1 cellular context compared by ENCODE assay signal in genomic region chr11:35340715-35341114, GRCh38.
TF ChIP-seq lines count a peak whose summit lies in the region.

No MANE protein-coding gene starts in this region.

TF ChIP-seq in HepG2, 621 proteins besides CTCF, POLR2A, EP300 and RAD21 (continued from another document and continues in another):
- TF ChIP-seq ZNF572 (CRISPR knock-in tag; IDR thresholded peaks at IDR 0.05) (no peak), BATF2 (CRISPR knock-in tag; IDR thresholded peaks at IDR 0.05) (no peak), PRDM10 (CRISPR knock-in tag; IDR thresholded peaks at IDR 0.05; ENCODE audit: low read depth) (no peak), RCOR2 (CRISPR knock-in tag; IDR thresholded peaks at IDR 0.05) (no peak), ZBTB10 (CRISPR knock-in tag; IDR thresholded peaks at IDR 0.05; ENCODE audit: borderline replicate concordance) (0 out of 2 replicates have a peak, but pooled peaks have one; percentile 46), AKNA (CRISPR knock-in tag; IDR thresholded peaks at IDR 0.05; ENCODE audit: borderline replicate concordance) (no peak), ZSCAN30 (CRISPR knock-in tag; IDR thresholded peaks at IDR 0.05) (no peak), ETV5 (CRISPR knock-in tag; IDR thresholded peaks at IDR 0.05; ENCODE audit: borderline replicate concordance) (peak; percentile 59; the same call in 1 of the 2 replicates), GPBP1L1 (CRISPR knock-in tag; IDR thresholded peaks at IDR 0.05) (no peak), TGIF2 (CRISPR knock-in tag; IDR thresholded peaks at IDR 0.05) (no peak), MEIS2 (CRISPR knock-in tag; IDR thresholded peaks at IDR 0.05) (no peak), MIXL1 (CRISPR knock-in tag; IDR thresholded peaks at IDR 0.05) (peak; percentile 80; the same call in 1 of the 2 replicates), NFYC (CRISPR knock-in tag; IDR thresholded peaks at IDR 0.05) (no peak), ATF7 (IDR thresholded peaks at IDR 0.05) (no peak), ATF7 (CRISPR knock-in tag; IDR thresholded peaks at IDR 0.05) (no peak), ZNF354B (CRISPR knock-in tag; IDR thresholded peaks at IDR 0.05) (no peak), TEAD3 (CRISPR knock-in tag; optimal IDR thresholded peaks at IDR 0.05; ENCODE audit: borderline replicate concordance) (peak; percentile 23), ZNF468 (CRISPR knock-in tag; IDR thresholded peaks at IDR 0.05) (no peak), TARDBP (CRISPR knock-in tag; IDR thresholded peaks at IDR 0.05) (peak; percentile 45; the same call in 1 of the 2 replicates), GMEB1 (CRISPR knock-in tag; IDR thresholded peaks at IDR 0.05; ENCODE audit: borderline replicate concordance) (no peak), DNMT3B (CRISPR knock-in tag; conservative IDR thresholded peaks at IDR 0.05) (no peak), ZNF225 (CRISPR knock-in tag; IDR thresholded peaks at IDR 0.05) (no peak), CCAR2 (optimal IDR thresholded peaks at IDR 0.05; ENCODE audit: low read depth, low read length) (no peak), ZSCAN22 (CRISPR knock-in tag; IDR thresholded peaks at IDR 0.05) (no peak), HDAC6 (IDR thresholded peaks at IDR 0.05; ENCODE audit: low read depth, low read length) (no peak), ZNF383 (CRISPR knock-in tag; IDR thresholded peaks at IDR 0.05; ENCODE audit: borderline replicate concordance) (no peak), ZSCAN29 (CRISPR knock-in tag; conservative IDR thresholded peaks at IDR 0.05) (no peak), ZNF44 (CRISPR knock-in tag; IDR thresholded peaks at IDR 0.05) (no peak), ZNF142 (CRISPR knock-in tag; IDR thresholded peaks at IDR 0.05) (no peak), HDAC2 (CRISPR knock-in tag; IDR thresholded peaks at IDR 0.05) (peak; percentile 63), SALL1 (CRISPR knock-in tag; IDR thresholded peaks at IDR 0.05) (peak; percentile 60; the same call in 1 of the 2 replicates), HOMEZ (CRISPR knock-in tag; IDR thresholded peaks at IDR 0.05; ENCODE audit: low read depth) (peak; percentile 84; the same call in 1 of the 2 replicates), SP140L (CRISPR knock-in tag; IDR thresholded peaks at IDR 0.05; ENCODE audit: borderline replicate concordance) (no peak), SRSF4 (IDR thresholded peaks at IDR 0.05; ENCODE audit: low read depth, low read length, poor library complexity, severe bottlenecking) (no peak)
